Comparison of ENCODE assay signal across 7 cellular contexts in the genomic region with DNA sequence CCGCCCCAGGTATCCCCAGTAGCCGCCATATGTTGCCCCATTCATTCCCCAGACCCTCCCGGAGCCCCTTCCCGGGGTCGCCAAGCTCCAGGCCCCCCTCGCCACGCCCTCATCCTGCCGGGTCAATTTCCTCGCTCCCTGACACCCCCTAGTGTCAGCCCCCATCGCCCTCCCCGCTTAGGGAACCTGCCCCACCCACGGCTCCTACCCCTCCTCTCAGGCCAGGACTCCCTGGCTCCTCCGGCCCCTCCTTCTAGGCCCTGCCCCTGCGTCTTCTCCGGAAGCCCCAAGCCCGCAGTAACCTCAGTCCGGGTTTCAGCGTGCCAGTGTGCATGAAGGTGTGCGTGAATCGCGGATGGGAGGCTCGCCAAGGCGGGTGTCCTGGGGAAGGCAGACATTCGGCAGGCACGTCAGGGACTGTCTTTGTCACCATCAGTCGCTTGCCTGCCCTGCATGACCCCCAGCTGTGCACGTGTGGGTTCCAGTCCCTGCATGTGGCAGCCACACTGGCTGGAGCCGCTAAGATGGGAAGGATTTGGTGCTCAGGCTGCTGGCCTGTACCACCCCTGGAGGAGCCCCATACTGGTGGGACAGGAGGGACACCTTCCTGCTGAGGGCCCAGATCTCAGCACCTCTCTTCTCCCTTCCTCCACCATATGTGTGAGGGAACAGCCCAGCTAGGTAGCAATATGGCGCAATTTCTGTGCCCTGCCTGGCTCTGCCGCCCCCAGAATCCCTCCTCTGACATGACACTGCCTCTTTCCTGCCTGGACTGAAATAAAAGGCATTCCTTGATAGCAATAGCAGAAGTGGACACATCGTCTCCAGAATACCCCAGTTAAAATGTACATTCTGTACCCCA. TPM values are rescaled to one million over a fixed set of nuclear protein-coding genes. Genes with fewer than 3 reads are reported as not detected.
DNase-seq lines count a peak whose midpoint lies in the region; TF ChIP-seq lines count a peak whose summit lies in the region.
"Had no signal": no experiment of that assay in that cellular context is flagged by ENCODE, and none has a peak within 500 bp of the region (broad histone marks: within the 10 kb centered on the region; RNA-seq: fewer than 3 reads in every experiment).

No MANE protein-coding gene starts in this region.

- H3K9me3 ChIP-seq in BLaER1 treated with 17β-estradiol and CSF1 and Interleukin-3, amounts not matched to agents 10 nM and 100 nM (replicated peaks in 1 of 11): no peaks in the 10 kb centered on the region
- no peaks in the 10 kb centered on the region for H3K9me3 ChIP-seq in HEK293 (ENCODE audit: control insufficient read depth, insufficient read depth, low read depth, low read length)
- no peaks in the 10 kb centered on the region for H3K9me3 ChIP-seq in uterus

- intact Hi-C loops in uterus (cut with DNase I; ENCODE audit: low total_unique reads): no loop called here

- CTCF ChIA-PET in HEK293 (lab: Yijun Ruan, JAX): interaction anchor here (1.1 kb wide), 1 partner anchor 9 kb away, joined by 3 read pairs; no protein-coding TSS in a partner anchor

- H3K4me1 ChIP-seq in BLaER1 treated with 17β-estradiol and CSF1 and Interleukin-3, amounts not matched to agents 10 nM and 100 nM: peaks cover 10 to 33% (median 25%) of the 10 kb centered on the region in 10 experiments
- H3K4me1 ChIP-seq in HEK293 (ENCODE audit: control insufficient read depth, insufficient read depth, low read length): 0 out of 2 replicates have a peak, but pooled peaks cover 4% of the 10 kb centered on the region
- H3K4me1 ChIP-seq in uterus: no peaks in the 10 kb centered on the region

- H3K9ac ChIP-seq in BLaER1 treated with 17β-estradiol and CSF1 and Interleukin-3, amounts not matched to agents 10 nM and 100 nM: peak overlapping the region in 8 of 11 experiments; percentile 13 to 55 (median 44); a peak in 9 of 22 replicates

- H4K20me1 ChIP-seq in BLaER1 treated with 17β-estradiol and CSF1 and Interleukin-3, amounts not matched to agents 10 nM and 100 nM: peaks cover 0 to 39% (median 14%) of the 10 kb centered on the region in 11 experiments; a peak in 13 of 22 replicates

- peak overlapping the region; percentile 81 to 99 (median 97) for H3K4me2 ChIP-seq in BLaER1 treated with 17β-estradiol and CSF1 and Interleukin-3, amounts not matched to agents 10 nM and 100 nM

- H3K27me3 ChIP-seq in BLaER1 treated with 17β-estradiol and CSF1 and Interleukin-3, amounts not matched to agents 10 nM and 100 nM: no peaks in the 10 kb centered on the region; a peak in 3 of 22 replicates
- H3K27me3 ChIP-seq in uterus: no peaks in the 10 kb centered on the region

- peak overlapping the region; percentile 51 to 78 (median 66) for H3K4me3 ChIP-seq in BLaER1 treated with 17β-estradiol and CSF1 and Interleukin-3, amounts not matched to agents 10 nM and 100 nM
- H3K4me3 ChIP-seq in HEK293 (ENCODE audit: low read depth, low read length) (peak overlapping the region; percentile 48), iPS-11a (ENCODE audit: low read depth, low read length) (peak overlapping the region; percentile 38), uterus (peak overlapping the region; percentile 40 to 42)

- DNase-seq in UCSD-AML1 (lab: John Stamatoyannopoulos, UW; ENCODE audit: unreplicated experiment): peak; percentile 59
- DNase-seq in uterus: no peak
- no peak for DNase-seq in OCI-M2 (lab: John Stamatoyannopoulos, UW; ENCODE audit: unreplicated experiment)

- peak; percentile 69 for TF ChIP-seq CTCF in HEK293 (tag by site-specific recombination; IDR thresholded peaks at IDR 0.05)
- no peak for TF ChIP-seq CTCF in uterus (IDR thresholded peaks at IDR 0.05)

- H3K27ac ChIP-seq in BLaER1 treated with 17β-estradiol and CSF1 and Interleukin-3, amounts not matched to agents 10 nM and 100 nM: no peak overlapping the region
- no peak overlapping the region for H3K27ac ChIP-seq in HEK293 (ENCODE audit: extremely low read depth, low read depth, low read length)
- no peak overlapping the region for H3K27ac ChIP-seq in uterus

- no peak for TF ChIP-seq POLR2A in uterus (IDR thresholded peaks at IDR 0.05)

- POLR2A ChIA-PET in HEK293 (lab: Yijun Ruan, JAX): no interaction called here

- no peaks in the 10 kb centered on the region for H3K36me3 ChIP-seq in BLaER1 treated with 17β-estradiol and CSF1 and Interleukin-3, amounts not matched to agents 10 nM and 100 nM
- H3K36me3 ChIP-seq in HEK293 (ENCODE audit: control insufficient read depth in 2 of 2, insufficient read depth in 1 of 2, low read length in 2 of 2) (no peaks in the 10 kb centered on the region), uterus (no peaks in the 10 kb centered on the region)

TF ChIP-seq in HEK293, 187 proteins besides CTCF, POLR2A, EP300 and RAD21 (continues in another document):
- TF ChIP-seq, protein P1, sequence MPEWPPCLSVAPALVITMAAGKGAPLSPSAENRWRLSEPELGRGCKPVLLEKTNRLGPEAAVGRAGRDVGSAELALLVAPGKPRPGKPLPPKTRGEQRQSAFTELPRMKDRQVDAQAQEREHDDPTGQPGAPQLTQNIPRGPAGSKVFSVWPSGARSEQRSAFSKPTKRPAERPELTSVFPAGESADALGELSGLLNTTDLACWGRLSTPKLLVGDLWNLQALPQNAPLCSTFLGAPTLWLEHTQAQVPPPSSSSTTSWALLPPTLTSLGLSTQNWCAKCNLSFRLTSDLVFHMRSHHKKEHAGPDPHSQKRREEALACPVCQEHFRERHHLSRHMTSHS (tag by site-specific recombination; IDR thresholded peaks at IDR 0.05): no peak
- TF ChIP-seq ZNF146 (tag by site-specific recombination; IDR thresholded peaks at IDR 0.05) (no peak), ZNF350 (tag by site-specific recombination; IDR thresholded peaks at IDR 0.05) (no peak), ZNF23 (tag by site-specific recombination; IDR thresholded peaks at IDR 0.05; ENCODE audit: borderline replicate concordance) (no peak), ZNF600 (tag by site-specific recombination; IDR thresholded peaks at IDR 0.05) (peak; percentile 53), ZNF248 (tag by site-specific recombination; IDR thresholded peaks at IDR 0.05) (no peak), ZNF223 (tag by site-specific recombination; IDR thresholded peaks at IDR 0.05) (no peak)
- TF ChIP-seq, protein P2, sequence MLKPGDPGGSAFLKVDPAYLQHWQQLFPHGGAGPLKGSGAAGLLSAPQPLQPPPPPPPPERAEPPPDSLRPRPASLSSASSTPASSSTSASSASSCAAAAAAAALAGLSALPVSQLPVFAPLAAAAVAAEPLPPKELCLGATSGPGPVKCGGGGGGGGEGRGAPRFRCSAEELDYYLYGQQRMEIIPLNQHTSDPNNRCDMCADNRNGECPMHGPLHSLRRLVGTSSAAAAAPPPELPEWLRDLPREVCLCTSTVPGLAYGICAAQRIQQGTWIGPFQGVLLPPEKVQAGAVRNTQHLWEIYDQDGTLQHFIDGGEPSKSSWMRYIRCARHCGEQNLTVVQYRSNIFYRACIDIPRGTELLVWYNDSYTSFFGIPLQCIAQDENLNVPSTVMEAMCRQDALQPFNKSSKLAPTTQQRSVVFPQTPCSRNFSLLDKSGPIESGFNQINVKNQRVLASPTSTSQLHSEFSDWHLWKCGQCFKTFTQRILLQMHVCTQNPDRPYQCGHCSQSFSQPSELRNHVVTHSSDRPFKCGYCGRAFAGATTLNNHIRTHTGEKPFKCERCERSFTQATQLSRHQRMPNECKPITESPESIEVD (tag by site-specific recombination; IDR thresholded peaks at IDR 0.05): no peak
- TF ChIP-seq, protein P3, sequence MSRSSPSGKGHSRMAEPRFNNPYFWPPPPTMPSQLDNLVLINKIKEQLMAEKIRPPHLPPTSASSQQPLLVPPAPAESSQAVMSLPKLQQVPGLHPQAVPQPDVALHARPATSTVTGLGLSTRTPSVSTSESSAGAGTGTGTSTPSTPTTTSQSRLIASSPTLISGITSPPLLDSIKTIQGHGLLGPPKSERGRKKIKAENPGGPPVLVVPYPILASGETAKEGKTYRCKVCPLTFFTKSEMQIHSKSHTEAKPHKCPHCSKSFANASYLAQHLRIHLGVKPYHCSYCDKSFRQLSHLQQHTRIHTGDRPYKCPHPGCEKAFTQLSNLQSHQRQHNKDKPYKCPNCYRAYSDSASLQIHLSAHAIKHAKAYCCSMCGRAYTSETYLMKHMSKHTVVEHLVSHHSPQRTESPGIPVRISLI (tag by site-specific recombination; IDR thresholded peaks at IDR 0.05): no peak
- TF ChIP-seq, protein P4, sequence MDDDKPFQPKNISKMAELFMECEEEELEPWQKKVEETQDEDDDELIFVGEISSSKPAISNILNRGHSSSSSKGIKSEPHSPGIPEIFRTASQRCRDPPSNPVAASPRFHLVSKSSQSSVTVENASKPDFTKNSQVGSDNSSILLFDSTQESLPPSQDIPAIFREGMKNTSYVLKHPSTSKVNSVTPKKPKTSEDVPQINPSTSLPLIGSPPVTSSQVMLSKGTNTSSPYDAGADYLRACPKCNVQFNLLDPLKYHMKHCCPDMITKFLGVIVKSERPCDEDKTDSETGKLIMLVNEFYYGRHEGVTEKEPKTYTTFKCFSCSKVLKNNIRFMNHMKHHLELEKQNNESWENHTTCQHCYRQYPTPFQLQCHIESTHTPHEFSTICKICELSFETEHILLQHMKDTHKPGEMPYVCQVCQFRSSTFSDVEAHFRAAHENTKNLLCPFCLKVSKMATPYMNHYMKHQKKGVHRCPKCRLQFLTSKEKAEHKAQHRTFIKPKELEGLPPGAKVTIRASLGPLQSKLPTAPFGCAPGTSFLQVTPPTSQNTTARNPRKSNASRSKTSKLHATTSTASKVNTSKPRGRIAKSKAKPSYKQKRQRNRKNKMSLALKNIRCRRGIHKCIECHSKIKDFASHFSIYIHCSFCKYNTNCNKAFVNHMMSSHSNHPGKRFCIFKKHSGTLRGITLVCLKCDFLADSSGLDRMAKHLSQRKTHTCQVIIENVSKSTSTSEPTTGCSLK (tag by site-specific recombination; IDR thresholded peaks at IDR 0.05): no peak

RNA-seq across cellular contexts. Expression of a gene that starts 0.7 kb away (rescaled TPM):
- under 1 TPM in 2 of 4 donors, not detected in 2; 0.14 to 0.85 TPM for total RNA-seq in uterus

RNA-seq across cellular contexts. Expression of a gene that starts 7.9 kb away (rescaled TPM):
- 1 to 10 TPM in 1 of 4 donors, not detected in 3; 1.8 TPM for total RNA-seq in uterus
- total RNA-seq: M059J had no signal

RNA-seq across cellular contexts. Expression of a gene that starts 18.0 kb away (rescaled TPM):
- total RNA-seq in uterus: 10 to 100 TPM in 1 of 4 donors, 1 to 10 TPM in 3; 2.4 to 43.8 (median 6.6) TPM

RNA-seq across cellular contexts. Expression of a gene that starts 23.8 kb away (rescaled TPM):
- total RNA-seq in uterus: 10 to 100 TPM in 2 of 4 donors, 1 to 10 TPM in 2; 2.1 to 23.5 (median 9.7) TPM

RNA-seq across cellular contexts. Expression of a gene that starts 35.2 kb away (rescaled TPM):
- 10 to 100 TPM in 2 of 4 donors, 1 to 10 TPM in 2; 3.2 to 68.1 (median 8.9) TPM for total RNA-seq in uterus
